8 cellular contexts compared by ENCODE assay signal in genomic region chr12:109998241-109998903, GRCh38. TPM values are rescaled to one million over a fixed set of nuclear protein-coding genes. Genes with fewer than 3 reads are reported as not detected.
A peak's percentile ranks its signal among the peaks of the same experiment; 100 is the strongest.
DNase-seq lines count a peak whose midpoint lies in the region; ATAC-seq and TF ChIP-seq lines count a peak whose summit lies in the region.

No MANE protein-coding gene starts in this region.

- H3K27ac ChIP-seq in AG04450 (ENCODE audit: low read depth, low read length): peak overlapping the region; percentile 92
- peak overlapping the region; percentile 100 for H3K27ac ChIP-seq in HL-60 (replicated peaks)
- peak overlapping the region; percentile 78 to 87 (median 84) for H3K27ac ChIP-seq in body of pancreas
- H3K27ac ChIP-seq in muscle layer of colon (ENCODE audit: low read depth, low read length): peak overlapping the region; percentile 70

- 49 to 51% methylated on average over 9 of the region's 9 CpGs for WGBS in body of pancreas, 2 donors

- DNase-seq in AG04450 (ENCODE audit: low read depth, low spot score) (no peak), HL-60 (ENCODE audit: low read depth in 1 of 2, low spot score in 1 of 2) (no peak), body of pancreas (no peak), NCI-H1436 (lab: John Stamatoyannopoulos, UW) (no peak), HuH-7.5 (ENCODE audit: low spot score) (no peak)

- H3K9ac ChIP-seq in muscle layer of colon (ENCODE audit: low read length): no peak overlapping the region

- CTCF ChIA-PET in AG04450 (lab: Charles Lee): interaction anchor here (1.1 kb wide), 1 partner anchor 433 kb away, joined by 5 read pairs; no protein-coding TSS in a partner anchor

- H3K27me3 ChIP-seq in AG04450 (ENCODE audit: control insufficient read depth, insufficient read depth, low read length) (no peaks in the 10 kb centered on the region), HL-60 (ENCODE audit: insufficient read depth, poor library complexity, severe bottlenecking) (no peaks in the 10 kb centered on the region), body of pancreas (no peaks in the 10 kb centered on the region), muscle layer of colon (ENCODE audit: control insufficient read depth in 1 of 2, insufficient read depth in 2 of 2, low read length in 2 of 2) (no peaks in the 10 kb centered on the region)

- no peak for TF ChIP-seq CTCF in AG04450 (IDR thresholded peaks at IDR 0.05; ENCODE audit: low read depth, low read length)
- no peak for TF ChIP-seq CTCF in HL-60 (IDR thresholded peaks at IDR 0.05; ENCODE audit: insufficient read depth, low read length)
- no peak for TF ChIP-seq CTCF in body of pancreas (IDR thresholded peaks at IDR 0.05)

- POLR2A ChIA-PET in AG04450 (lab: Yijun Ruan, JAX): interaction anchor here (0.6 to 2.6 kb wide), 8 partner anchors 24 to 214 kb away, joined by 3 to 9 read pairs (median 6); no protein-coding TSS in a partner anchor

- H3K4me1 ChIP-seq in body of pancreas (peaks cover 45% of the 10 kb centered on the region), muscle layer of colon (ENCODE audit: insufficient read depth, low read length) (peaks cover 27% of the 10 kb centered on the region)

- no peak for TF ChIP-seq POLR2A in body of pancreas (IDR thresholded peaks at IDR 0.05)

- H3K36me3 ChIP-seq in body of pancreas (replicated peaks in 1 of 2; ENCODE audit: insufficient read depth in 1 of 2, low read depth in 2 of 2): no peaks in the 10 kb centered on the region
- H3K36me3 ChIP-seq in muscle layer of colon (ENCODE audit: insufficient read depth, low read length): no peaks in the 10 kb centered on the region

- no peak for ATAC-seq in body of pancreas
- ATAC-seq in HG02623 (IDR thresholded peaks at IDR 0.05; ENCODE audit: unreplicated experiment): no peak
- no peak for ATAC-seq in GM18498 (IDR thresholded peaks at IDR 0.05; ENCODE audit: unreplicated experiment)

- H3K4me3 ChIP-seq in AG04450 (ENCODE audit: low read depth, low read length): peak overlapping the region; percentile 91
- H3K4me3 ChIP-seq in HL-60 (replicated peaks; ENCODE audit: insufficient read depth, low read length): 0 out of 2 replicates have a peak overlapping the region, but pooled peaks have one; percentile 1
- no peak overlapping the region for H3K4me3 ChIP-seq in body of pancreas
- H3K4me3 ChIP-seq in muscle layer of colon (ENCODE audit: low read depth in 1 of 2, low read length in 2 of 2): peak overlapping the region; percentile 63 to 87

- H3K9me3 ChIP-seq in AG04450 (ENCODE audit: control insufficient read depth, insufficient read depth, low read length) (no peaks in the 10 kb centered on the region), body of pancreas (no peaks in the 10 kb centered on the region), muscle layer of colon (ENCODE audit: low read length) (no peaks in the 10 kb centered on the region)

- intact Hi-C loops in body of pancreas (cut with DNase I): no loop called here

RNA-seq across cellular contexts. Expression of gene ANKRD13A, which starts 0.9 kb away (rescaled TPM):
- polyA plus RNA-seq in AG04450 (2011; rRNA removed): 202 and 246 TPM in 2 replicates
- 206 and 257 TPM in 2 replicates for polyA minus RNA-seq in AG04450 (2011; rRNA and poly(A)+ RNA removed)
- 10 to 100 TPM; 33.0 to 35.0 TPM for total RNA-seq in body of pancreas

RNA-seq across cellular contexts. Expression of gene GIT2, which starts 2.2 kb away (rescaled TPM):
- polyA plus RNA-seq in AG04450 (2011; rRNA removed): 57.9 and 62.0 TPM in 2 replicates
- polyA minus RNA-seq in AG04450 (2011; rRNA and poly(A)+ RNA removed): 69.9 and 70.6 TPM in 2 replicates
- total RNA-seq in body of pancreas: 10 to 100 TPM; 44.4 to 50.1 TPM

RNA-seq across cellular contexts. Expression of gene C12orf76, which starts 50.0 kb away (rescaled TPM):
- polyA plus RNA-seq in AG04450 (2011; rRNA removed): 9.2 and 11.4 TPM in 2 replicates
- polyA minus RNA-seq in AG04450 (2011; rRNA and poly(A)+ RNA removed): 4.6 and 4.9 TPM in 2 replicates
- 10 to 100 TPM in 1 of 2 donors, 1 to 10 TPM in 1; 2.0 to 15.3 TPM for total RNA-seq in body of pancreas

Comparison
In these comparisons a context has a peak if more than half of its experiments do, and no peak if none do; other contexts are left out.
1. H3K4me3 ChIP-seq: peak in AG04450 (single experiment), HL-60 (single experiment) and muscle layer of colon (2 of 2); none in body of pancreas (0 of 2).
2. Peak in every context shown above with its lines, with median percentiles within 50 percentile points of each other: H3K27ac ChIP-seq.